8 cellular contexts compared by ENCODE assay signal in genomic region chr12:64759035-64759894, GRCh38. TPM values are rescaled to one million over a fixed set of nuclear protein-coding genes. Genes with fewer than 3 reads are reported as not detected.
DNase-seq lines count a peak whose midpoint lies in the region; ATAC-seq, FAIRE-seq and TF ChIP-seq lines count a peak whose summit lies in the region.

Gene GNS, minus strand, starts transcription at chr12:64759406. Its CDS starts 130 bp downstream, at chr12:64759276.

- H3K9ac ChIP-seq in endocrine pancreas (ENCODE audit: control insufficient read depth, insufficient read depth, low read length), result peak within 1 kb of the TSS; percentile 39
- H3K9ac ChIP-seq in mesendoderm (ENCODE audit: low read length), result peak within 1 kb of the TSS; percentile 82

- H3K27ac Mint-ChIP-seq in activated CD8-positive, alpha-beta memory T cell treated with anti-CD3 and anti-CD28 coated beads, Interleukin-2, amount 10 ng/mL, durations not matched to agents 7 days and 5 days, result peak within 1 kb of the TSS; percentile 82

- DNase-seq in CMK (ENCODE audit: low read depth), result peak; percentile 71
- DNase-seq in GM20000 (ENCODE audit: low spot score), result peak; percentile 96
- peak; percentile 94 for DNase-seq in HTR-8/SVneo (ENCODE audit: insufficient read length, low spot score)
- peak; percentile 91 for DNase-seq in NOMO-1 treated with dmso at 0.1 percent for 144 hours (lab: John Stamatoyannopoulos, UW; ENCODE audit: unreplicated experiment)
- peak; percentile 96 for DNase-seq in activated CD8-positive, alpha-beta memory T cell treated with anti-CD3 and anti-CD28 coated beads, Interleukin-2, amount 10 ng/mL, durations not matched to agents 7 days and 5 days
- DNase-seq in mesendoderm, result peak; percentile 94
- DNase-seq in stimulated activated CD8-positive, alpha-beta memory T cell treated with anti-CD3 and anti-CD28 coated beads, Interleukin-15, amount 100 ng/mL, for 1 hour (ENCODE audit: low read depth), result peak; percentile 92

- no peaks in the 10 kb centered on the region for H3K36me3 ChIP-seq in endocrine pancreas (ENCODE audit: control insufficient read depth, insufficient read depth, low read length)
- peaks cover under 1% of the 10 kb centered on the region for H3K36me3 ChIP-seq in mesendoderm (ENCODE audit: control insufficient read depth, insufficient read depth, low read length)

- no peak within 1 kb of the TSS for H2BK15ac ChIP-seq in mesendoderm (replicated peaks; ENCODE audit: low read depth)

- peak within 1 kb of the TSS; percentile 93 for H3K4me3 ChIP-seq in endocrine pancreas (ENCODE audit: control insufficient read depth, insufficient read depth, low read length)
- H3K4me3 ChIP-seq in mesendoderm (ENCODE audit: low read length), result peak within 1 kb of the TSS; percentile 84

- H3K27me3 Mint-ChIP-seq in activated CD8-positive, alpha-beta memory T cell treated with anti-CD3 and anti-CD28 coated beads, Interleukin-2, amount 10 ng/mL, durations not matched to agents 7 days and 5 days, result peaks cover 4% of the 10 kb centered on the region

- no peaks in the 10 kb centered on the region for H3K9me3 ChIP-seq in endocrine pancreas (ENCODE audit: control insufficient read depth, low read length)

- H3K4me1 ChIP-seq in endocrine pancreas (ENCODE audit: control insufficient read depth, insufficient read depth, low read length), result peaks cover 9% of the 10 kb centered on the region
- no peaks in the 10 kb centered on the region for H3K4me1 ChIP-seq in mesendoderm (ENCODE audit: control insufficient read depth, low read depth, low read length)

- no peak within 1 kb of the TSS for H3K27ac ChIP-seq in mesendoderm (ENCODE audit: low read depth, low read length)

- H3K27me3 ChIP-seq in endocrine pancreas (ENCODE audit: control insufficient read depth, insufficient read depth, low read length) (no peaks in the 10 kb centered on the region), mesendoderm (ENCODE audit: insufficient read depth, low read length, poor library complexity) (no peaks in the 10 kb centered on the region)

- FAIRE-seq in HTR-8/SVneo (lab: Jason Lieb, UNC), result peak; percentile 90

- peaks cover 3% of the 10 kb centered on the region for H3K36me3 Mint-ChIP-seq in activated CD8-positive, alpha-beta memory T cell treated with anti-CD3 and anti-CD28 coated beads, Interleukin-2, amount 10 ng/mL, durations not matched to agents 7 days and 5 days

- H2AK5ac ChIP-seq in mesendoderm (ENCODE audit: low read length), result no peak within 1 kb of the TSS

- peak within 1 kb of the TSS; percentile 77 for H4K8ac ChIP-seq in mesendoderm (ENCODE audit: low read depth, low read length)

- H2BK120ac ChIP-seq in mesendoderm (ENCODE audit: low read depth, low read length), result no peak within 1 kb of the TSS

- H3K4me3 Mint-ChIP-seq in activated CD8-positive, alpha-beta memory T cell treated with anti-CD3 and anti-CD28 coated beads, Interleukin-2, amount 10 ng/mL, durations not matched to agents 7 days and 5 days, result peak within 1 kb of the TSS; percentile 88

- WGBS in mesendoderm (ENCODE audit: extremely low coverage, insufficient coverage, low lambda C conversion rate), result no CpG with 5 or more reads among the region's 67 CpGs

- H2BK5ac ChIP-seq in mesendoderm (ENCODE audit: low read length), result no peak within 1 kb of the TSS

- peaks cover 8% of the 10 kb centered on the region for H3K79me1 ChIP-seq in mesendoderm (ENCODE audit: low read length)

- peaks cover 4% of the 10 kb centered on the region for H3K79me2 ChIP-seq in mesendoderm (ENCODE audit: control insufficient read depth, insufficient read depth, low read length)

- no peak within 1 kb of the TSS for H3K23ac ChIP-seq in mesendoderm (ENCODE audit: low read length)

- no peak within 1 kb of the TSS for H4K5ac ChIP-seq in mesendoderm (ENCODE audit: low read length)

- H3K4ac ChIP-seq in mesendoderm (ENCODE audit: low read depth, low read length), result no peak within 1 kb of the TSS

- CTCF ChIA-PET in activated CD8-positive, alpha-beta memory T cell treated with anti-CD3 and anti-CD28 coated beads, Interleukin-2, amount 10 ng/mL, durations not matched to agents 7 days and 5 days (lab: Charles Lee), result interaction anchor here (0.5 to 2.3 kb wide), 7 partner anchors 8 to 1328 kb away, joined by 3 to 5 read pairs (median 3); no protein-coding TSS in a partner anchor

- no peaks in the 10 kb centered on the region for H3K9me3 Mint-ChIP-seq in activated CD8-positive, alpha-beta memory T cell treated with anti-CD3 and anti-CD28 coated beads, Interleukin-2, amount 10 ng/mL, durations not matched to agents 7 days and 5 days (ENCODE audit: low read depth)

- no peak within 1 kb of the TSS for H3K18ac ChIP-seq in mesendoderm (ENCODE audit: low read length)

- H3K4me2 ChIP-seq in mesendoderm (ENCODE audit: low read length), result peak within 1 kb of the TSS; percentile 100

- TF ChIP-seq CTCF in GM20000 (IDR thresholded peaks at IDR 0.05; ENCODE audit: extremely low read depth, missing control alignments), result no peak

- H3K56ac ChIP-seq in mesendoderm (ENCODE audit: low read length), result peak within 1 kb of the TSS; percentile 92

- H3K4me1 Mint-ChIP-seq in activated CD8-positive, alpha-beta memory T cell treated with anti-CD3 and anti-CD28 coated beads, Interleukin-2, amount 10 ng/mL, durations not matched to agents 7 days and 5 days, result peaks cover 40% of the 10 kb centered on the region

- peak; percentile 93 for ATAC-seq in activated CD8-positive, alpha-beta memory T cell treated with anti-CD3 and anti-CD28 coated beads, Interleukin-2, amount 10 ng/mL, durations not matched to agents 7 days and 5 days

RNA-seq across cellular contexts. Expression of gene GNS, which starts in this region (rescaled TPM):
- 10 to 100 TPM; 24.1 to 25.4 TPM for total RNA-seq in activated CD8-positive, alpha-beta memory T cell treated with anti-CD3 and anti-CD28 coated beads, Interleukin-2, amount 10 ng/mL, durations not matched to agents 7 days and 5 days
- polyA plus RNA-seq in mesendoderm (2013, experiment 1 of 2), result 10.3 TPM
- 10.5 TPM for polyA plus RNA-seq in mesendoderm (2013, experiment 2 of 2)
